24 cellular contexts compared by ENCODE assay signal in genomic region chr6:158256746-158257424, GRCh38. TPM values are rescaled to one million over a fixed set of nuclear protein-coding genes. Genes with fewer than 3 reads are reported as not detected.
DNase-seq lines count a peak whose midpoint lies in the region; ATAC-seq and TF ChIP-seq lines count a peak whose summit lies in the region.
"Had no signal": no experiment of that assay in that cellular context is flagged by ENCODE, and none has a peak within 500 bp of the region (broad histone marks: within the 10 kb centered on the region; RNA-seq: fewer than 3 reads in every experiment).

No MANE protein-coding gene starts in this region.

- H3K27me3 Mint-ChIP-seq in activated CD4-positive, alpha-beta T cell treated with anti-CD3 and anti-CD28 coated beads, Interleukin-2, amount 10 ng/mL, durations not matched to agents 7 days and 5 days, result no peaks in the 10 kb centered on the region
- H3K27me3 Mint-ChIP-seq in activated CD4-positive, alpha-beta T cell treated with anti-CD3 and anti-CD28 coated beads, Interleukin-2, amount 10 ng/mL, durations not matched to agents 24 days and 14 days, result no peaks in the 10 kb centered on the region
- no peaks in the 10 kb centered on the region for H3K27me3 Mint-ChIP-seq in chondrocyte (ENCODE audit: low read depth)
- H3K27me3 Mint-ChIP-seq: stimulated activated memory B cell treated with anti-CD40 and anti-IgM and Interleukin-4, amounts not matched to agents 10 μg/mL and 1 μg/mL and 100 μg/mL, for 72 hours had no signal

- H3K9me3 ChIP-seq in gastrocnemius medialis, result no peaks in the 10 kb centered on the region
- no peaks in the 10 kb centered on the region for H3K9me3 ChIP-seq in suprapubic skin
- H3K9me3 ChIP-seq: gastroesophageal sphincter had no signal

- H3K4me1 ChIP-seq in gastrocnemius medialis, result peaks cover 33 to 45% of the 10 kb centered on the region in 2 donors
- H3K4me1 ChIP-seq in suprapubic skin, result peaks cover 24% of the 10 kb centered on the region

- H3K36me3 Mint-ChIP-seq in activated CD4-positive, alpha-beta T cell treated with anti-CD3 and anti-CD28 coated beads, Interleukin-2, amount 10 ng/mL, durations not matched to agents 7 days and 5 days (ENCODE audit: low read depth), result peaks cover 19% of the 10 kb centered on the region
- peaks cover 2% of the 10 kb centered on the region for H3K36me3 Mint-ChIP-seq in activated CD4-positive, alpha-beta T cell treated with anti-CD3 and anti-CD28 coated beads, Interleukin-2, amount 10 ng/mL, durations not matched to agents 24 days and 14 days (ENCODE audit: low read depth)
- peaks cover 5% of the 10 kb centered on the region for H3K36me3 Mint-ChIP-seq in chondrocyte (ENCODE audit: low read depth)

- peaks cover 31% of the 10 kb centered on the region for H3K4me1 Mint-ChIP-seq in activated CD4-positive, alpha-beta T cell treated with anti-CD3 and anti-CD28 coated beads, Interleukin-2, amount 10 ng/mL, durations not matched to agents 7 days and 5 days
- H3K4me1 Mint-ChIP-seq in activated CD4-positive, alpha-beta T cell treated with anti-CD3 and anti-CD28 coated beads, Interleukin-2, amount 10 ng/mL, durations not matched to agents 24 days and 14 days, result peaks cover 24% of the 10 kb centered on the region
- H3K4me1 Mint-ChIP-seq in chondrocyte (ENCODE audit: low read depth), result peaks cover 36% of the 10 kb centered on the region

- WGBS in suprapubic skin, result 71% methylated on average over 5 of the region's 5 CpGs

- CTCF ChIA-PET in activated CD4-positive, alpha-beta T cell treated with anti-CD3 and anti-CD28 coated beads, Interleukin-2, amount 10 ng/mL, durations not matched to agents 7 days and 5 days (lab: Charles Lee), result no interaction called here

- H3K27ac Mint-ChIP-seq in activated CD4-positive, alpha-beta T cell treated with anti-CD3 and anti-CD28 coated beads, Interleukin-2, amount 10 ng/mL, durations not matched to agents 7 days and 5 days, result peak overlapping the region; percentile 64
- H3K27ac Mint-ChIP-seq in activated CD4-positive, alpha-beta T cell treated with anti-CD3 and anti-CD28 coated beads, Interleukin-2, amount 10 ng/mL, durations not matched to agents 24 days and 14 days, result no peak overlapping the region
- H3K27ac Mint-ChIP-seq in chondrocyte (ENCODE audit: unreplicated experiment), result peak overlapping the region; percentile 9
- H3K27ac Mint-ChIP-seq: HFFc6; stimulated activated memory B cell treated with anti-CD40 and anti-IgM and Interleukin-4, amounts not matched to agents 10 μg/mL and 1 μg/mL and 100 μg/mL, for 72 hours had no signal

- no peak for TF ChIP-seq EP300 in suprapubic skin (IDR thresholded peaks at IDR 0.05)

- no peak overlapping the region for H3K4me3 Mint-ChIP-seq in activated CD4-positive, alpha-beta T cell treated with anti-CD3 and anti-CD28 coated beads, Interleukin-2, amount 10 ng/mL, durations not matched to agents 7 days and 5 days
- H3K4me3 Mint-ChIP-seq in activated CD4-positive, alpha-beta T cell treated with anti-CD3 and anti-CD28 coated beads, Interleukin-2, amount 10 ng/mL, durations not matched to agents 24 days and 14 days, result no peak overlapping the region
- no peak overlapping the region for H3K4me3 Mint-ChIP-seq in chondrocyte (ENCODE audit: unreplicated experiment)
- H3K4me3 Mint-ChIP-seq: HFFc6; stimulated activated memory B cell treated with anti-CD40 and anti-IgM and Interleukin-4, amounts not matched to agents 10 μg/mL and 1 μg/mL and 100 μg/mL, for 72 hours had no signal

- peak overlapping the region; percentile 67 to 84 (median 79) for H3K27ac ChIP-seq in gastrocnemius medialis
- no peak overlapping the region for H3K27ac ChIP-seq in suprapubic skin
- H3K27ac ChIP-seq: gastroesophageal sphincter had no signal

- TF ChIP-seq POLR2A in gastrocnemius medialis (IDR thresholded peaks at IDR 0.05) (peak in 1 of 2 donors; percentile 27), suprapubic skin (IDR thresholded peaks at IDR 0.05) (no peak)

- ATAC-seq in gastrocnemius medialis, result peak; percentile 95 to 97
- ATAC-seq: esophagus mucosa; gastroesophageal sphincter; Right ventricle myocardium inferior; stimulated activated memory B cell treated with anti-CD40 and anti-IgM and Interleukin-4, amounts not matched to agents 10 μg/mL and 1 μg/mL and 100 μg/mL, for 72 hours had no signal

- H3K27me3 ChIP-seq in gastrocnemius medialis, result no peaks in the 10 kb centered on the region
- no peaks in the 10 kb centered on the region for H3K27me3 ChIP-seq in suprapubic skin
- H3K27me3 ChIP-seq: gastroesophageal sphincter had no signal

- DNase-seq in activated CD4-positive, alpha-beta T cell treated with anti-CD3 and anti-CD28 coated beads, Interleukin-2, amount 10 ng/mL, durations not matched to agents 7 days and 5 days, result no peak
- DNase-seq in activated CD4-positive, alpha-beta T cell treated with anti-CD3 and anti-CD28 coated beads, Interleukin-2, amount 10 ng/mL, durations not matched to agents 24 days and 14 days, result no peak
- DNase-seq in NCI-H2171 (lab: John Stamatoyannopoulos, UW) (peak; percentile 67), chondrocyte (ENCODE audit: low spot score) (no peak), gastrocnemius medialis (peak; percentile 23 to 44), suprapubic skin (ENCODE audit: low spot score in 2 of 2) (no peak), superior temporal gyrus (ENCODE audit: extremely low spot score) (no peak), COR-L47 (lab: John Stamatoyannopoulos, UW) (no peak)
- DNase-seq: activated CD8-positive, alpha-beta memory T cell treated with anti-CD3 and anti-CD28 coated beads for 24 hours; activated naive CD4-positive, alpha-beta T cell treated with anti-CD3 and anti-CD28 coated beads, Interleukin-2, amount 50 U/mL, for 16 hours; activated T-cell treated with anti-CD3 and anti-CD28 coated beads, Interleukin-2, amount 50 U/mL, for 4 hours; aorta; DMS53; effector CD8-positive, alpha-beta T cell; GF-D8; HFFc6; Kasumi-1; NCI-H2081 treated with DMSO at 0.1 percent for 48 hours; stimulated activated CD4-positive, alpha-beta T cell treated with anti-CD3 and anti-CD28 coated beads, Interleukin-1b, Interleukin-23, amount 100 ng/mL, for 48 hours had no signal

- no peak overlapping the region for H3K4me3 ChIP-seq in gastrocnemius medialis
- no peak overlapping the region for H3K4me3 ChIP-seq in suprapubic skin
- H3K4me3 ChIP-seq: gastroesophageal sphincter, skin epidermis had no signal

- intact Hi-C loops in activated CD4-positive, alpha-beta T cell treated with anti-CD3 and anti-CD28 coated beads, Interleukin-2, amount 10 ng/mL, durations not matched to agents 24 days and 14 days (cut with micrococcal nuclease), result no loop called here
- intact Hi-C loops in gastrocnemius medialis (cut with DNase I; ENCODE audit: low total_unique reads), result loop anchor here (10.0 kb wide), 1 partner anchor 118 kb away; no protein-coding TSS in a partner anchor

- in situ Hi-C loops in gastrocnemius medialis (cut with MboI; ENCODE audit: low sequenced_read_pairs in 4 of 4), result no loop called here

- TF ChIP-seq CTCF in chondrocyte (IDR thresholded peaks at IDR 0.05) (no peak), gastrocnemius medialis (IDR thresholded peaks at IDR 0.05 in 4 of 5, conservative IDR thresholded peaks at IDR 0.05 in 1 of 5) (no peak), suprapubic skin (IDR thresholded peaks at IDR 0.05) (no peak)

- POLR2A ChIA-PET in activated CD4-positive, alpha-beta T cell treated with anti-CD3 and anti-CD28 coated beads, Interleukin-2, amount 10 ng/mL, durations not matched to agents 7 days and 5 days (lab: Charles Lee), result no interaction called here

- H3K36me3 ChIP-seq in gastrocnemius medialis, result no peaks in the 10 kb centered on the region
- H3K36me3 ChIP-seq in suprapubic skin, result no peaks in the 10 kb centered on the region
- H3K36me3 ChIP-seq: gastroesophageal sphincter had no signal

- H3K9me3 Mint-ChIP-seq in activated CD4-positive, alpha-beta T cell treated with anti-CD3 and anti-CD28 coated beads, Interleukin-2, amount 10 ng/mL, durations not matched to agents 7 days and 5 days, result peaks cover 2% of the 10 kb centered on the region
- no peaks in the 10 kb centered on the region for H3K9me3 Mint-ChIP-seq in activated CD4-positive, alpha-beta T cell treated with anti-CD3 and anti-CD28 coated beads, Interleukin-2, amount 10 ng/mL, durations not matched to agents 24 days and 14 days
- H3K9me3 Mint-ChIP-seq in chondrocyte (ENCODE audit: low read depth), result no peaks in the 10 kb centered on the region
- H3K9me3 Mint-ChIP-seq: activated T-cell treated with anti-CD3 and anti-CD28 coated beads, Interleukin-2, amount 50 U/mL, for 4 hours; HFFc6; stimulated activated memory B cell treated with anti-CD40 and anti-IgM and Interleukin-4, amounts not matched to agents 10 μg/mL and 1 μg/mL and 100 μg/mL, for 72 hours had no signal

RNA-seq across cellular contexts. Expression of gene TULP4, which starts 55.4 kb away (rescaled TPM):
- total RNA-seq in activated CD4-positive, alpha-beta T cell treated with anti-CD3 and anti-CD28 coated beads, Interleukin-2, amount 10 ng/mL, durations not matched to agents 7 days and 5 days, result 10 to 100 TPM; 35.0 to 36.3 TPM
- total RNA-seq in activated CD4-positive, alpha-beta T cell treated with anti-CD3 and anti-CD28 coated beads, Interleukin-2, amount 10 ng/mL, durations not matched to agents 24 days and 14 days, result 23.9 and 24.0 TPM in 2 replicates
- total RNA-seq in chondrocyte, result 95.4 to 102 TPM (median 97.7 TPM) in 3 replicates
- 10 to 100 TPM; 59.8 to 99.2 (median 88.6) TPM for total RNA-seq in gastrocnemius medialis
- 100 to 1,000 TPM; 123 to 156 (median 132) TPM for total RNA-seq in suprapubic skin

Comparison
In these comparisons a context has a peak if more than half of its experiments do, and no peak if none do; other contexts are left out.
1. DNase-seq: peak in NCI-H2171 (single experiment) and gastrocnemius medialis (2 of 2); none in activated CD4-positive, alpha-beta T cell treated with anti-CD3 and anti-CD28 coated beads, Interleukin-2, amount 10 ng/mL, durations not matched to agents 7 days and 5 days (single experiment), activated CD4-positive, alpha-beta T cell treated with anti-CD3 and anti-CD28 coated beads, Interleukin-2, amount 10 ng/mL, durations not matched to agents 24 days and 14 days (single experiment), chondrocyte (single experiment), suprapubic skin (0 of 2), superior temporal gyrus (single experiment) and COR-L47 (single experiment).